In genomic region chr6:25596928-25597818, GRCh38 we compare ENCODE assay signal across 24 cellular contexts. TPM values are rescaled to one million over a fixed set of nuclear protein-coding genes. Genes with fewer than 3 reads are reported as not detected.
DNase-seq lines count a peak whose midpoint lies in the region; ATAC-seq, FAIRE-seq and TF ChIP-seq lines count a peak whose summit lies in the region.
"Had no signal": no experiment of that assay in that cellular context is flagged by ENCODE, and none has a peak within 500 bp of the region (broad histone marks: within the 10 kb centered on the region; RNA-seq: fewer than 3 reads in every experiment).

No MANE protein-coding gene starts in this region.

- RAD21 ChIA-PET in GM12878 (lab: Charles Lee; ENCODE audit: unreplicated experiment): interaction anchor here (1.1 kb wide), 1 partner anchor 42 kb away, joined by 4 read pairs; no protein-coding TSS in a partner anchor

- in situ Hi-C loops in mammary epithelial cell (cut with MboI; ENCODE audit: low sequenced_read_pairs in 2 of 2): no loop called here
- in situ Hi-C loops in GM12878 (cut with MboI): no loop called here
- in situ Hi-C loops in HepG2 (cut with HindIII; ENCODE audit: extremely low pct_ligation_motif_present, low pct_unique_long_range_greater_than_20kb): no loop called here

- H3K36me3 Mint-ChIP-seq in MCF 10A (ENCODE audit: insufficient read depth, unreplicated experiment): peaks cover 34% of the 10 kb centered on the region
- H3K36me3 Mint-ChIP-seq: IgD-negative memory B cell had no signal

- peak overlapping the region; percentile 47 for H3K27ac Mint-ChIP-seq in MCF 10A (ENCODE audit: low read depth, unreplicated experiment)
- H3K27ac Mint-ChIP-seq: H9, IgD-negative memory B cell had no signal

- FAIRE-seq in GM12878 (lab: Jason Lieb, UNC) (no peak), HepG2 (lab: Jason Lieb, UNC) (peak; percentile 54)
- FAIRE-seq: A204.1 had no signal

- TF ChIP-seq RAD21 in GM12878 (IDR thresholded peaks at IDR 0.05; ENCODE audit: insufficient read depth, low read depth, low read length) (no peak), HepG2 (CRISPR knock-in tag; IDR thresholded peaks at IDR 0.05) (no peak)

- 88% methylated on average over 2 of the region's 2 CpGs for WGBS in mammary epithelial cell (ENCODE audit: low coverage, missing lambda C conversion rate)
- 2% methylated on average over 2 of the region's 2 CpGs for WGBS in GM12878 (ENCODE audit: insufficient coverage, insufficient replicate concordance, low lambda C conversion rate, missing lambda C conversion rate)
- WGBS in HepG2 (ENCODE audit: low lambda C conversion rate): 1% methylated on average over 2 of the region's 2 CpGs

- TF ChIP-seq POLR2A in GM12878 (IDR thresholded peaks at IDR 0.05; ENCODE audit: low read depth, low read length) (no peak), HepG2 (IDR thresholded peaks at IDR 0.05; ENCODE audit: insufficient read depth in 1 of 2, low read depth in 2 of 2, low read length in 2 of 2) (no peak)

- POLR2A ChIA-PET in MCF 10A (lab: Yijun Ruan, JAX): interaction anchor here (0.6 kb wide), 1 partner anchor 1905 kb away, joined by 5 read pairs; no protein-coding TSS in a partner anchor
- POLR2A ChIA-PET in GM12878 (lab: Charles Lee): no interaction called here
- POLR2A ChIA-PET in HepG2 (lab: Yijun Ruan, JAX): no interaction called here

- H3K9me3 ChIP-seq in mammary epithelial cell (replicated peaks; ENCODE audit: insufficient read depth, low read length) (no peaks in the 10 kb centered on the region), GM12878 (replicated peaks; ENCODE audit: control insufficient read depth, insufficient read depth, low read length) (no peaks in the 10 kb centered on the region), HepG2 (ENCODE audit: low read length) (no peaks in the 10 kb centered on the region)
- H3K9me3 ChIP-seq: BLaER1, MG63 had no signal

- H3K4me3 Mint-ChIP-seq in MCF 10A (ENCODE audit: unreplicated experiment): no peak overlapping the region
- H3K4me3 Mint-ChIP-seq: CD4-positive, alpha-beta memory T cell; H9; IgD-negative memory B cell had no signal

- dilution Hi-C loops in mammary epithelial cell (cut with HindIII; ENCODE audit: low sequenced_read_pairs): no loop called here

- H3K27ac ChIP-seq in mammary epithelial cell (ENCODE audit: insufficient read depth, low read depth, low read length): no peak overlapping the region
- H3K27ac ChIP-seq in GM12878 (ENCODE audit: control insufficient read depth, insufficient read depth): no peak overlapping the region
- no peak overlapping the region for H3K27ac ChIP-seq in HepG2 (ENCODE audit: extremely low read length, insufficient read depth, low read length)
- H3K27ac ChIP-seq in substantia nigra (ENCODE audit: low read depth, low read length, poor library complexity, severe bottlenecking): no peak overlapping the region
- H3K27ac ChIP-seq: BLaER1 had no signal

- H3K27me3 ChIP-seq in mammary epithelial cell (ENCODE audit: insufficient read depth, low read length) (no peaks in the 10 kb centered on the region), GM12878 (replicated peaks in 1 of 2; ENCODE audit: control insufficient read depth in 2 of 2, insufficient read depth in 2 of 2, low read length in 1 of 2) (no peaks in the 10 kb centered on the region), HepG2 (ENCODE audit: control insufficient read depth in 1 of 2, insufficient read depth in 2 of 2, low read length in 2 of 2) (no peaks in the 10 kb centered on the region)
- H3K27me3 ChIP-seq: BLaER1, MG63 had no signal

- TF ChIP-seq EP300 in GM12878 (IDR thresholded peaks at IDR 0.05; ENCODE audit: borderline replicate concordance in 1 of 2, control insufficient read depth in 1 of 2, low read depth in 2 of 2, low read length in 2 of 2) (no peak), HepG2 (IDR thresholded peaks at IDR 0.05; ENCODE audit: low read depth in 2 of 2, low read length in 2 of 2) (peak in 1 of 2 experiments; percentile 52; a peak in 1 of 4 replicates), HepG2 (CRISPR knock-in tag; IDR thresholded peaks at IDR 0.05; ENCODE audit: borderline replicate concordance) (no peak)

- CTCF ChIA-PET in MCF 10A (lab: Yijun Ruan, JAX): interaction anchor here (0.7 to 2.1 kb wide), 3 partner anchors 9 to 319 kb away, joined by 3 to 6 read pairs (median 3); no protein-coding TSS in a partner anchor
- CTCF ChIA-PET in mammary epithelial cell (lab: Charles Lee; ENCODE audit: low non-redundant PET): no interaction called here
- CTCF ChIA-PET in GM12878 (lab: Yijun Ruan, JAX): interaction anchor here (0.6 to 8.2 kb wide), 4 partner anchors 9 to 373 kb away, joined by 3 to 44 read pairs (median 20); no protein-coding TSS in a partner anchor
- CTCF ChIA-PET in HepG2 (lab: Yijun Ruan, JAX; ENCODE audit: low intra/inter-chr PET ratio, low total read pairs): no interaction called here

- no peak for TF ChIP-seq CTCF in MCF 10A (IDR thresholded peaks at IDR 0.05; ENCODE audit: unreplicated experiment)
- TF ChIP-seq CTCF in mammary epithelial cell (conservative IDR thresholded peaks at IDR 0.05 in 1 of 2, IDR thresholded peaks at IDR 0.05 in 1 of 2; ENCODE audit: extremely low read depth in 1 of 2, insufficient read depth in 1 of 2, low read depth in 1 of 2, low read length in 2 of 2): no peak
- TF ChIP-seq CTCF in GM12878 (IDR thresholded peaks at IDR 0.05 in 2 of 3, conservative IDR thresholded peaks at IDR 0.05 in 1 of 3; ENCODE audit: control insufficient read depth in 2 of 3, extremely low read depth in 1 of 3, insufficient read depth in 1 of 3, low read depth in 3 of 3, low read length in 3 of 3): no peak
- TF ChIP-seq CTCF in HepG2 (CRISPR knock-in tag; IDR thresholded peaks at IDR 0.05): no peak

- no peaks in the 10 kb centered on the region for H3K27me3 Mint-ChIP-seq in MCF 10A (ENCODE audit: insufficient read depth, unreplicated experiment)
- H3K27me3 Mint-ChIP-seq: CD4-positive, alpha-beta memory T cell had no signal

- H3K4me2 ChIP-seq in mammary epithelial cell (ENCODE audit: insufficient read depth, low read depth, low read length) (no peak overlapping the region), GM12878 (ENCODE audit: control insufficient read depth, insufficient read depth) (no peak overlapping the region), HepG2 (ENCODE audit: low read depth, low read length) (peak overlapping the region; percentile 25; the same call in 1 of the 2 replicates)
- H3K4me2 ChIP-seq: BLaER1 had no signal

- ATAC-seq in GM12878 (peak; percentile 68), HepG2 (peak; percentile 93)
- ATAC-seq: PC-3, SK-N-SH treated with all-trans-retinoic acid at 6 μM for 48 hours had no signal

- no peaks in the 10 kb centered on the region for H3K4me1 ChIP-seq in mammary epithelial cell (ENCODE audit: insufficient read depth, low read length)
- H3K4me1 ChIP-seq in GM12878 (ENCODE audit: control insufficient read depth, insufficient read depth, low read length): no peaks in the 10 kb centered on the region
- H3K4me1 ChIP-seq in HepG2 (ENCODE audit: insufficient read depth, low read length): peaks cover 18% of the 10 kb centered on the region
- H3K4me1 ChIP-seq: BLaER1 had no signal

- H3K36me3 ChIP-seq in mammary epithelial cell (ENCODE audit: insufficient read depth, low read length): peaks cover 8% of the 10 kb centered on the region
- H3K36me3 ChIP-seq in GM12878 (ENCODE audit: control insufficient read depth in 2 of 2, insufficient read depth in 2 of 2, low read length in 1 of 2): no peaks in the 10 kb centered on the region
- no peaks in the 10 kb centered on the region for H3K36me3 ChIP-seq in HepG2 (replicated peaks in 1 of 2; ENCODE audit: control insufficient read depth in 1 of 2, insufficient read depth in 2 of 2, low read length in 2 of 2)
- H3K36me3 ChIP-seq: BLaER1, MG63 had no signal

- DNase-seq in MCF 10A (ENCODE audit: unreplicated experiment) (no peak), mammary epithelial cell (no peak), GM12878 (ENCODE audit: low read depth, low spot score) (no peak), HepG2 (ENCODE audit: low spot score) (peak; percentile 14), SIG-M5 (lab: John Stamatoyannopoulos, UW) (no peak), substantia nigra (lab: John Stamatoyannopoulos, UW) (no peak)
- DNase-seq in stimulated activated CD8-positive, alpha-beta memory T cell treated with anti-CD3 and anti-CD28 coated beads, Interleukin-4, amount 100 ng/mL, for 48 hours: no peak
- DNase-seq: Calu3; CD4-positive, alpha-beta memory T cell; H9; Karpas-422; MG63; NCI-H1092; NCI-H1436 treated with DMSO at 0.1 percent for 48 hours; NCI-H2081 treated with DMSO at 0.1 percent for 48 hours; NCI-H2227 treated with DMSO at 0.1 percent for 48 hours; NCI-H524; PC-3; RPMI8226; SHP77 treated with DMSO at 0.1 percent for 48 hours had no signal

- H2AFZ ChIP-seq in mammary epithelial cell (ENCODE audit: low read depth, low read length): no peak overlapping the region
- H2AFZ ChIP-seq in GM12878 (ENCODE audit: control insufficient read depth, low read depth, low read length): no peak overlapping the region
- no peak overlapping the region for H2AFZ ChIP-seq in HepG2 (ENCODE audit: low read length)

- H4K20me1 ChIP-seq in mammary epithelial cell (ENCODE audit: insufficient read depth, low read length) (no peaks in the 10 kb centered on the region), GM12878 (ENCODE audit: control insufficient read depth, insufficient read depth) (no peaks in the 10 kb centered on the region), HepG2 (ENCODE audit: insufficient read depth, low read length) (no peaks in the 10 kb centered on the region; the same call in 1 of the 2 replicates)
- H4K20me1 ChIP-seq: BLaER1 had no signal

- H3K9ac ChIP-seq in mammary epithelial cell (ENCODE audit: insufficient read depth, low read length) (no peak overlapping the region), GM12878 (ENCODE audit: control insufficient read depth, insufficient read depth, low read length) (no peak overlapping the region), HepG2 (ENCODE audit: insufficient read depth, low read depth, low read length) (no peak overlapping the region)
- H3K9ac ChIP-seq: BLaER1 had no signal

- no peaks in the 10 kb centered on the region for H3K4me1 Mint-ChIP-seq in MCF 10A (ENCODE audit: insufficient read depth, unreplicated experiment)
- H3K4me1 Mint-ChIP-seq: IgD-negative memory B cell had no signal

- H3K4me3 ChIP-seq in mammary epithelial cell (replicated peaks in 1 of 3; ENCODE audit: insufficient read depth in 1 of 3, low read depth in 2 of 3, low read length in 3 of 3) (no peak overlapping the region), GM12878 (no peak overlapping the region), HepG2 (replicated peaks in 1 of 3; ENCODE audit: insufficient read depth in 1 of 3, low read depth in 2 of 3, low read length in 3 of 3) (no peak overlapping the region)
- H3K4me3 ChIP-seq: BLaER1, MG63 had no signal

- H3K79me2 ChIP-seq in mammary epithelial cell (ENCODE audit: insufficient read depth, low read length) (no peaks in the 10 kb centered on the region), GM12878 (ENCODE audit: control insufficient read depth, insufficient read depth, low read length) (no peaks in the 10 kb centered on the region), HepG2 (ENCODE audit: insufficient read depth, low read length) (no peaks in the 10 kb centered on the region)

- no peaks in the 10 kb centered on the region for H3K9me3 Mint-ChIP-seq in MCF 10A (ENCODE audit: unreplicated experiment)
- H3K9me3 Mint-ChIP-seq: H9, IgD-negative memory B cell had no signal

- SMC1A ChIA-PET in GM12878 (lab: Charles Lee; ENCODE audit: uncharacterized antibody, unreplicated experiment): interaction anchor here (3.7 to 4.3 kb wide), 2 partner anchors 9 to 331 kb away, joined by 14 to 23 read pairs; no protein-coding TSS in a partner anchor

- intact Hi-C loops in MCF 10A (cut with micrococcal nuclease) (no loop called here), mammary epithelial cell (cut with micrococcal nuclease) (no loop called here), GM12878 (cut with micrococcal nuclease; ENCODE audit: unreplicated experiment) (no loop called here), HepG2 (cut with micrococcal nuclease; ENCODE audit: unreplicated experiment) (loop anchor here (1.0 to 5.0 kb wide), 2 partner anchors 151 to 320 kb away; partner anchors contain the start of gene CARMIL1)

- no TSS peak for BruUV-seq in MCF 10A (replicated peaks; lab: Mats Ljungman, UMichigan)
- no TSS peak for BruUV-seq in mammary epithelial cell (replicated peaks; lab: Mats Ljungman, UMichigan)
- BruUV-seq in GM12878 (replicated peaks; lab: Mats Ljungman, UMichigan): no TSS peak
- BruUV-seq in HepG2 (replicated peaks; lab: Mats Ljungman, UMichigan): no TSS peak

RNA-seq across cellular contexts. Expression of gene SCGN, which starts 54.8 kb away (rescaled TPM):
- total RNA-seq in MCF 10A (2022) (not detected in 2 replicates), mammary epithelial cell (not detected), GM12878 (2014; rRNA removed) (not detected in 2 replicates), GM12878 (2014; rRNA removed; fragmentation: Illumina TruSeq; extraction: Trizol) (not detected in 2 replicates), GM12878 (2021) (not detected in 2 replicates), HepG2 (2016; rRNA removed; fragmentation: Illumina TruSeq; extraction: Trizol) (29.0 and 45.4 TPM in 2 replicates)
- polyA plus RNA-seq in mammary epithelial cell (not detected), GM12878 (2011; rRNA removed) (not detected in 2 replicates), GM12878 (2014; fragmentation: Illumina TruSeq; extraction: Trizol) (not detected in 2 replicates), GM12878 (2014; fragmentation: Nextera tagmentation; extraction: Ambion mirVana) (not detected), GM12878 (2014; rRNA removed) (not detected in 2 replicates), GM12878 (2016; fragmentation: Nextera tagmentation; extraction: Ambion mirVana) (not detected), HepG2 (2011; rRNA removed) (2.1 and 2.9 TPM in 2 replicates)
- not detected for polyA minus RNA-seq in mammary epithelial cell
- total RNA-seq in GM12878 (2013; cell fraction: nucleolus; rRNA removed): not detected in 2 replicates
- not detected for polyA plus RNA-seq in GM12878 (2011; ENCODE audit: low read depth)
- polyA plus RNA-seq in GM12878 (2011; cell fraction: cytosol; rRNA removed): not detected in 2 replicates
- not detected in 2 replicates for polyA plus RNA-seq in GM12878 (2011; cell fraction: nucleus; rRNA removed)
- not detected in 2 replicates for polyA plus RNA-seq in GM12878 (2012)
- not detected in 2 replicates for polyA minus RNA-seq in GM12878 (2011; rRNA and poly(A)+ RNA removed)
- not detected in 2 replicates for polyA minus RNA-seq in GM12878 (2011; cell fraction: cytosol; rRNA and poly(A)+ RNA removed)
- not detected in 2 replicates for polyA minus RNA-seq in GM12878 (2011; cell fraction: nucleus; rRNA and poly(A)+ RNA removed)
- 4.4 and 5.6 TPM in 2 replicates for total RNA-seq in HepG2 (2016; cell fraction: cytosol; rRNA removed; fragmentation: Illumina TruSeq; extraction: Trizol; ENCODE audit: low read depth)
- 27.9 and 49.4 TPM in 2 replicates for total RNA-seq in HepG2 (2016; cell fraction: insoluble cytoplasmic fraction; rRNA removed; fragmentation: Illumina TruSeq; extraction: Trizol)
- total RNA-seq in HepG2 (2016; cell fraction: membrane; rRNA removed; fragmentation: Illumina TruSeq; extraction: Trizol): 10.6 and 11.2 TPM in 2 replicates
- 10.5 and 10.7 TPM in 2 replicates for total RNA-seq in HepG2 (2016; cell fraction: nucleus; rRNA removed; fragmentation: Illumina TruSeq; extraction: Trizol)
- polyA plus RNA-seq in HepG2 (2011; cell fraction: cytosol; rRNA removed): 2.7 and 3.3 TPM in 2 replicates
- 0.71 and 0.87 TPM in 2 replicates for polyA plus RNA-seq in HepG2 (2011; cell fraction: nucleus; rRNA removed)
- polyA plus RNA-seq in HepG2 (2012): 3.0 and 8.3 TPM in 2 replicates
- polyA plus RNA-seq in HepG2 (2016; cell fraction: cytosol; fragmentation: Illumina TruSeq; extraction: Trizol; ENCODE audit: low read depth): 4.5 and 4.7 TPM in 2 replicates
- polyA plus RNA-seq in HepG2 (2016; cell fraction: insoluble cytoplasmic fraction; fragmentation: Illumina TruSeq; extraction: Trizol; ENCODE audit: low read depth): 43.5 and 45.3 TPM in 2 replicates
- polyA plus RNA-seq in HepG2 (2016; cell fraction: membrane; fragmentation: Illumina TruSeq; extraction: Trizol; ENCODE audit: low read depth): 8.0 and 8.2 TPM in 2 replicates
- 14.9 and 15.4 TPM in 2 replicates for polyA plus RNA-seq in HepG2 (2016; cell fraction: nucleus; fragmentation: Illumina TruSeq; extraction: Trizol; ENCODE audit: insufficient read depth, low read depth)
- 2.1 TPM in 1 of 2 replicates, not detected in the other for polyA minus RNA-seq in HepG2 (2011; rRNA and poly(A)+ RNA removed; ENCODE audit: low replicate concordance)
- polyA minus RNA-seq in HepG2 (2011; cell fraction: cytosol; rRNA and poly(A)+ RNA removed): 0.89 and 1.1 TPM in 2 replicates
- polyA minus RNA-seq in HepG2 (2011; cell fraction: nucleus; rRNA and poly(A)+ RNA removed): 0.52 TPM in 1 of 2 replicates, not detected in the other
- total RNA-seq: CD4-positive, alpha-beta memory T cell; H9; PC-3 had no signal
- polyA plus RNA-seq: CD4-positive, alpha-beta memory T cell; IgD-negative memory B cell had no signal

Comparison
In these comparisons a context has a peak if more than half of its experiments do, and no peak if none do; other contexts are left out.
1. CTCF ChIA-PET loops: an anchor here in MCF 10A (0.7 to 2.1 kb wide) and GM12878 (0.6 to 8.2 kb wide); none called in mammary epithelial cell and HepG2.